9 cellular contexts compared by ENCODE assay signal in the genomic region with DNA sequence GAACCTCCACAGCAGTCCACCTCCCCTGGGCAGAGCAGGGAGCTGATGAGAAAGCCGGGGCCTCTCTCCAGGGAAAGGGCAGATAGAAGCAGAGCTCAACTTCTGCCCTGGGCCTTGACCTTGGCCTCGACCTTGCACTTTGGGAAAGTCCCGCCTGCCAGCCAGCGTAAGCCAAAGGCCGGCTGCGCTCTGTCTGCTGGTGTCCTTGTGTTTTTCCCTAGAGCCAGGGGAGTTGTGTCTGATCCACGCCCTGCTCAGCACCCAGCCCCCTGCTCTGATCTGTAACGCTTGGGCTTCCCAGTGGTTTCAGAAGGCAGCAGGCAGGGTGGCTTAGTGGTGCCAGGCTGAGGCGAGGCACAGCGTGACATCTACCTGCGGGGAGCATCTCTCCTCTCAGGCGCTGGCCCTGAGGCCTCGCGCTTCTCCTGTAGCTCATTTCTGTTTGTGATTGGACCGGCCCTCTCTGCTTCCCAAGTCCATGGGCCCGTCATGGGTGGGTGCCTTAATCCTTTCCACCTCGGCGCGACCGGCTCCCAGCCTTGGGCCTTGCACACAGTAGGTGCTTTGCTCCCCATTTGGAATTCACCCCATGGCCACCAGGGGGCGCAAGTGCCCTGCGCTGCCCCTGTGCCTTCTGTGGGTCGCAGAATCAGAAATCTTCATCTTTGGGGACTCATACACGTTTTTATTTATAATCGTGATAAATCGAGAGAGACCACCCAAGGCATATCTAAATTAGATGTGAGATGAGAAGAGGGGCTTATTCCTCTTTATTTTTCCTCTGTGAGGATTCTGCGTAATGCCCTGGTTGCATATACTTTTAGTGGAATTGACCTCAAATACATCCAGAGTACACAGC. TPM values are rescaled to one million over a fixed set of nuclear protein-coding genes. Genes with fewer than 3 reads are reported as not detected.
DNase-seq lines count a peak whose midpoint lies in the region; ATAC-seq, FAIRE-seq and TF ChIP-seq lines count a peak whose summit lies in the region.
"Had no signal": no experiment of that assay in that cellular context is flagged by ENCODE, and none has a peak within 500 bp of the region (broad histone marks: within the 10 kb centered on the region; RNA-seq: fewer than 3 reads in every experiment).

No MANE protein-coding gene starts in this region.

- no peaks in the 10 kb centered on the region for H4K20me1 ChIP-seq in SU-DHL-6 (ENCODE audit: low read depth, low read length)

- H3K4me1 Mint-ChIP-seq in activated naive CD8-positive, alpha-beta T cell treated with anti-CD3 and anti-CD28 coated beads, Interleukin-2, amount 10 ng/mL, durations not matched to agents 7 days and 5 days, result no peaks in the 10 kb centered on the region
- no peaks in the 10 kb centered on the region for H3K4me1 Mint-ChIP-seq in memory B cell

- DNase-seq in GM12892 (ENCODE audit: insufficient read length) (peak; percentile 54), memory B cell (ENCODE audit: low spot score in 2 of 2) (peak; percentile 61 to 65), DMS79 (lab: John Stamatoyannopoulos, UW) (no peak), kidney tubule cell (ENCODE audit: low spot score) (no peak)
- peak; percentile 70 for DNase-seq in activated naive CD8-positive, alpha-beta T cell treated with anti-CD3 and anti-CD28 coated beads, Interleukin-2, amount 10 ng/mL, durations not matched to agents 7 days and 5 days
- DNase-seq in stimulated activated naive CD8-positive, alpha-beta T cell treated with anti-CD3 and anti-CD28 coated beads, Interleukin-15, Interleukin-2, amounts not matched to agents 100 U/mL and 50 U/mL, for 24 hours, result peak; percentile 67

- no peak overlapping the region for H3K27ac ChIP-seq in SU-DHL-6 (ENCODE audit: low read depth, low read length)

- H3K36me3 ChIP-seq in SU-DHL-6 (ENCODE audit: low read length), result no peaks in the 10 kb centered on the region

- POLR2A ChIA-PET in activated naive CD8-positive, alpha-beta T cell treated with anti-CD3 and anti-CD28 coated beads, Interleukin-2, amount 10 ng/mL, durations not matched to agents 7 days and 5 days (lab: Charles Lee), result interaction anchor here (0.7 to 1.4 kb wide), 2 partner anchors 63 to 93 kb away, joined by 3 to 4 read pairs; no protein-coding TSS in a partner anchor

- no peak overlapping the region for H3K27ac Mint-ChIP-seq in activated naive CD8-positive, alpha-beta T cell treated with anti-CD3 and anti-CD28 coated beads, Interleukin-2, amount 10 ng/mL, durations not matched to agents 7 days and 5 days
- no peak overlapping the region for H3K27ac Mint-ChIP-seq in memory B cell

- H3K4me3 ChIP-seq in SU-DHL-6 (ENCODE audit: insufficient read depth, low read length, poor library complexity, severe bottlenecking), result no peak overlapping the region

- H2AFZ ChIP-seq in SU-DHL-6 (ENCODE audit: low read depth, low read length, severe bottlenecking), result no peak overlapping the region

- no peaks in the 10 kb centered on the region for H3K36me3 Mint-ChIP-seq in activated naive CD8-positive, alpha-beta T cell treated with anti-CD3 and anti-CD28 coated beads, Interleukin-2, amount 10 ng/mL, durations not matched to agents 7 days and 5 days
- no peaks in the 10 kb centered on the region for H3K36me3 Mint-ChIP-seq in memory B cell

- no peaks in the 10 kb centered on the region for H3K9me2 ChIP-seq in SU-DHL-6 (replicated peaks; ENCODE audit: insufficient read depth, low read length)

- no peak for FAIRE-seq in GM12892 (lab: Jason Lieb, UNC)

- TF ChIP-seq CTCF in SU-DHL-6 (IDR thresholded peaks at IDR 0.05; ENCODE audit: insufficient read depth, low read length, poor library complexity, severe bottlenecking), result peak; percentile 84

- H3K79me2 ChIP-seq in SU-DHL-6 (ENCODE audit: insufficient read depth, low read length), result no peaks in the 10 kb centered on the region

- H3K9me3 ChIP-seq in SU-DHL-6 (ENCODE audit: insufficient read depth, low read length), result no peaks in the 10 kb centered on the region

- no peak overlapping the region for H3K9ac ChIP-seq in SU-DHL-6 (ENCODE audit: low read length)

- no peaks in the 10 kb centered on the region for H3K9me3 Mint-ChIP-seq in activated naive CD8-positive, alpha-beta T cell treated with anti-CD3 and anti-CD28 coated beads, Interleukin-2, amount 10 ng/mL, durations not matched to agents 7 days and 5 days
- H3K9me3 Mint-ChIP-seq in memory B cell, result no peaks in the 10 kb centered on the region

- H3K4me3 Mint-ChIP-seq in activated naive CD8-positive, alpha-beta T cell treated with anti-CD3 and anti-CD28 coated beads, Interleukin-2, amount 10 ng/mL, durations not matched to agents 7 days and 5 days, result no peak overlapping the region
- no peak overlapping the region for H3K4me3 Mint-ChIP-seq in memory B cell

- no peak for ATAC-seq in activated naive CD8-positive, alpha-beta T cell treated with anti-CD3 and anti-CD28 coated beads, Interleukin-2, amount 10 ng/mL, durations not matched to agents 7 days and 5 days (ENCODE audit: low read depth)
- ATAC-seq in memory B cell (ENCODE audit: low read depth), result peak; percentile 70
- ATAC-seq in stimulated activated naive CD8-positive, alpha-beta T cell treated with anti-CD3 and anti-CD28 coated beads, Interleukin-15, Interleukin-2, amounts not matched to agents 100 U/mL and 50 U/mL, for 24 hours, result no peak
- no peak for ATAC-seq in GM18858 (IDR thresholded peaks at IDR 0.05; ENCODE audit: unreplicated experiment)

- no peaks in the 10 kb centered on the region for H3K27me3 ChIP-seq in SU-DHL-6 (ENCODE audit: low read length)

- peaks cover 11% of the 10 kb centered on the region for H3K27me3 Mint-ChIP-seq in activated naive CD8-positive, alpha-beta T cell treated with anti-CD3 and anti-CD28 coated beads, Interleukin-2, amount 10 ng/mL, durations not matched to agents 7 days and 5 days
- peaks cover 12% of the 10 kb centered on the region for H3K27me3 Mint-ChIP-seq in memory B cell

- H3K4me2 ChIP-seq in SU-DHL-6 (ENCODE audit: low read depth, low read length, poor library complexity, severe bottlenecking), result no peak overlapping the region

- no peak for TF ChIP-seq POLR2A in GM12892 (IDR thresholded peaks at IDR 0.05; ENCODE audit: low read depth, low read length)

- H3F3A ChIP-seq in SU-DHL-6 (ENCODE audit: insufficient read depth), result no peaks in the 10 kb centered on the region

RNA-seq across cellular contexts. Expression of a gene that starts 24.2 kb away (rescaled TPM):
- polyA plus RNA-seq in GM12892 (2012; ENCODE audit: missing spikeins), result 9.6 TPM
- 10 to 100 TPM; 51.3 to 57.1 TPM for total RNA-seq in activated naive CD8-positive, alpha-beta T cell treated with anti-CD3 and anti-CD28 coated beads, Interleukin-2, amount 10 ng/mL, durations not matched to agents 7 days and 5 days

RNA-seq across cellular contexts. Expression of a gene that starts 24.3 kb away (rescaled TPM):
- polyA plus RNA-seq in GM12892 (2012; ENCODE audit: missing spikeins), result 2.0 TPM
- 10 to 100 TPM; 45.3 to 45.4 TPM for total RNA-seq in activated naive CD8-positive, alpha-beta T cell treated with anti-CD3 and anti-CD28 coated beads, Interleukin-2, amount 10 ng/mL, durations not matched to agents 7 days and 5 days

RNA-seq across cellular contexts. Expression of a gene that starts 26.1 kb away (rescaled TPM):
- polyA plus RNA-seq in GM12892 (2012; ENCODE audit: missing spikeins), result 0.21 TPM
- total RNA-seq in activated naive CD8-positive, alpha-beta T cell treated with anti-CD3 and anti-CD28 coated beads, Interleukin-2, amount 10 ng/mL, durations not matched to agents 7 days and 5 days, result not detected
- total RNA-seq: T-helper 2 cell treated with Interferon-gamma antibody and Interleukin-4, amounts not matched to agents 100 ng/mL and 5 ng/mL, for 36 hours had no signal

RNA-seq across cellular contexts. Expression of a gene that starts 49.0 kb away (rescaled TPM):
- polyA plus RNA-seq in GM12892 (2012; ENCODE audit: missing spikeins), result 114 TPM
- total RNA-seq in activated naive CD8-positive, alpha-beta T cell treated with anti-CD3 and anti-CD28 coated beads, Interleukin-2, amount 10 ng/mL, durations not matched to agents 7 days and 5 days, result 100 to 1,000 TPM; 106 to 115 TPM

Comparison
In these comparisons a context has a peak if more than half of its experiments do, and no peak if none do; other contexts are left out.
1. DNase-seq: peak in GM12892 (single experiment), activated naive CD8-positive, alpha-beta T cell treated with anti-CD3 and anti-CD28 coated beads, Interleukin-2, amount 10 ng/mL, durations not matched to agents 7 days and 5 days (single experiment), memory B cell (2 of 2) and stimulated activated naive CD8-positive, alpha-beta T cell treated with anti-CD3 and anti-CD28 coated beads, Interleukin-15, Interleukin-2, amounts not matched to agents 100 U/mL and 50 U/mL, for 24 hours (single experiment); none in DMS79 (single experiment) and kidney tubule cell (single experiment).